ENCODE assay signal across 16 cellular contexts in the genomic region with DNA sequence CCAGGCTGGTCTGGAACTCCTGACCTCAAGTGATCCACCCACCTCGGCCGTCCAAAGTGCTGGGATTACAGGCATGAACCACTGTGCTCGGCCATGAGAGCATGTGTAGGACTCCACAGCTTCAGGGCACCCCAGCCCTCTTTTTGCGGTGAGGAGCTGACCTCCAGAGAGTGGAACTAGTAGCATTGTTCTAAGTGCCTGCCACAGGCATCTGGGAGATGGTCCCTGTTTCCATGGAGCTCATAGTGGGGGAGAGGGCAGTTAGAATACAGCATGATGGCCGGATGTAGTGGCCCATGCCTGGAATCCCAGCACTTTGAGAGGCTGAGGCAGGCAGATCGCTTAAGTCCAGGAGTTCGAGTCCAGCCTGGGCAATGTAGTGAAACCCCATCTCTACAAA.
"Had no signal": no experiment of that assay in that cellular context is flagged by ENCODE, and none has a peak within 500 bp of the region (broad histone marks: within the 10 kb centered on the region; RNA-seq: fewer than 3 reads in every experiment).

No MANE protein-coding gene starts in this region.

- H3K9me3 ChIP-seq: esophagus squamous epithelium, heart left ventricle, ovary had no signal

- H3K4me3 Mint-ChIP-seq: activated T-cell treated with anti-CD3 and anti-CD28 coated beads, Interleukin-2, amount 50 U/mL, for 4 hours had no signal

- H3K9me3 Mint-ChIP-seq: activated naive CD4-positive, alpha-beta T cell treated with anti-CD3 and anti-CD28 coated beads, Interleukin-2, amount 50 U/mL, for 72 hours; activated T-cell treated with anti-CD3 and anti-CD28 coated beads, Interleukin-2, amount 50 U/mL, for 4 hours; neural crest cell had no signal

- DNase-seq: activated CD4-positive, alpha-beta T cell treated with anti-CD3 and anti-CD28 coated beads, Interleukin-2, amount 50 U/mL, for 48 hours; activated CD4-positive, CD25-positive, alpha-beta regulatory T cell treated with anti-CD3 and anti-CD28 coated beads, Interleukin-2, amount 50 U/mL, for 72 hours; activated effector memory CD4-positive, alpha-beta T cell treated with anti-CD3 and anti-CD28 coated beads, Interleukin-2, amount 50 U/mL, for 16 hours; activated T-cell treated with anti-CD3 and anti-CD28 coated beads, Interleukin-2, amount 50 U/mL, for 4 hours; amniotic stem cell; cortex of kidney; effector CD4-positive, alpha-beta T cell; esophagus squamous epithelium; heart left ventricle; left colon; midbrain; ovary; stimulated activated CD4-positive, alpha-beta T cell treated with anti-CD3 and anti-CD28 coated beads, Interleukin-1b, Interleukin-23, amount 100 ng/mL, for 48 hours; T-helper 9 cell had no signal

- H3K27ac ChIP-seq: esophagus squamous epithelium, heart left ventricle, ovary had no signal

- ATAC-seq: activated naive CD4-positive, alpha-beta T cell treated with anti-CD3 and anti-CD28 coated beads, Interleukin-2, amount 50 U/mL, for 72 hours; activated T-cell treated with anti-CD3 and anti-CD28 coated beads, Interleukin-2, amount 50 U/mL, for 4 hours; heart left ventricle; left colon had no signal

- H3K27me3 ChIP-seq: ovary had no signal

- H3K36me3 Mint-ChIP-seq: activated naive CD4-positive, alpha-beta T cell treated with anti-CD3 and anti-CD28 coated beads, Interleukin-2, amount 50 U/mL, for 72 hours had no signal

- H3K36me3 ChIP-seq: esophagus squamous epithelium, heart left ventricle, ovary had no signal

- H3K4me3 ChIP-seq: esophagus squamous epithelium, heart left ventricle, ovary had no signal
